ENCODE assay signal across 1 cellular context in genomic region chr1:43945898-43946243, GRCh38.
TF ChIP-seq lines count a peak whose summit lies in the region.

No MANE protein-coding gene starts in this region.

TF ChIP-seq in HepG2, 621 proteins besides CTCF, POLR2A, EP300 and RAD21:
- TF ChIP-seq CEBPG (CRISPR knock-in tag; IDR thresholded peaks at IDR 0.05) (peak; percentile 10; the same call in 1 of the 2 replicates), ZBTB40 (IDR thresholded peaks at IDR 0.05) (peak; percentile 42; the same call in 1 of the 2 replicates), ZBTB40 (CRISPR knock-in tag; IDR thresholded peaks at IDR 0.05) (no peak), MED8 (CRISPR knock-in tag; IDR thresholded peaks at IDR 0.05; ENCODE audit: insufficient replicate concordance) (peak; percentile 0), TCF12 (IDR thresholded peaks at IDR 0.05) (no peak), TCF12 (CRISPR knock-in tag; IDR thresholded peaks at IDR 0.05) (0 out of 2 replicates have a peak, but pooled peaks have one; percentile 2), ZNF879 (CRISPR knock-in tag; IDR thresholded peaks at IDR 0.05) (no peak)
